In genomic region chr11:126318642-126319373, GRCh38 we compare ENCODE assay signal across 8 cellular contexts. TPM values are rescaled to one million over a fixed set of nuclear protein-coding genes. Genes with fewer than 3 reads are reported as not detected.
DNase-seq lines count a peak whose midpoint lies in the region; ATAC-seq and TF ChIP-seq lines count a peak whose summit lies in the region.

No MANE protein-coding gene starts in this region.

- TF ChIP-seq CTCF in OCI-LY7 (conservative IDR thresholded peaks at IDR 0.05; ENCODE audit: low read length) (no peak), mammary epithelial cell (conservative IDR thresholded peaks at IDR 0.05 in 1 of 2, IDR thresholded peaks at IDR 0.05 in 1 of 2; ENCODE audit: extremely low read depth in 1 of 2, insufficient read depth in 1 of 2, low read depth in 1 of 2, low read length in 2 of 2) (no peak)

- H2AFZ ChIP-seq in OCI-LY7 (ENCODE audit: low read length), result no peak overlapping the region
- peak overlapping the region; percentile 81 for H2AFZ ChIP-seq in mammary epithelial cell (ENCODE audit: low read depth, low read length)

- H3K4me3 ChIP-seq in OCI-LY7 (ENCODE audit: low read depth, low read length, poor library complexity, severe bottlenecking) (no peak overlapping the region), mammary epithelial cell (replicated peaks in 1 of 3; ENCODE audit: insufficient read depth in 1 of 3, low read depth in 2 of 3, low read length in 3 of 3) (peak overlapping the region; percentile 2 to 43 (median 26)), urinary bladder (ENCODE audit: low read depth, low read length) (no peak overlapping the region)

- intact Hi-C loops in OCI-LY7 (cut with micrococcal nuclease; ENCODE audit: unreplicated experiment) (no loop called here), mammary epithelial cell (cut with micrococcal nuclease) (loop anchor here (1.0 to 10.0 kb wide), 4 partner anchors 34 to 1026 kb away; no protein-coding TSS in a partner anchor)

- H3K4me1 ChIP-seq in OCI-LY7 (ENCODE audit: insufficient read depth, low read length, poor library complexity, severe bottlenecking) (peaks cover 11% of the 10 kb centered on the region), mammary epithelial cell (ENCODE audit: insufficient read depth, low read length) (peaks cover 32% of the 10 kb centered on the region), urinary bladder (ENCODE audit: insufficient read depth) (no peaks in the 10 kb centered on the region)

- CTCF ChIA-PET in OCI-LY7 (lab: Charles Lee; ENCODE audit: unreplicated experiment), result no interaction called here
- CTCF ChIA-PET in mammary epithelial cell (lab: Charles Lee; ENCODE audit: low non-redundant PET), result interaction anchor here (0.6 to 1.2 kb wide), 2 partner anchors 162 to 1634 kb away, joined by 4 to 7 read pairs; no protein-coding TSS in a partner anchor

- peak; percentile 18 for DNase-seq in stimulated activated CD4-positive, alpha-beta T cell treated with anti-CD3 and anti-CD28 coated beads, Interleukin-4, amount 100 ng/mL, for 24 hours
- no peak for DNase-seq in stimulated activated CD4-positive, alpha-beta T cell treated with anti-CD3 and anti-CD28 coated beads, Interleukin-2, amount 100 ng/mL, for 48 hours
- peak; percentile 22 for DNase-seq in OCI-LY7 (ENCODE audit: low spot score)
- DNase-seq in mammary epithelial cell, result peak; percentile 96
- DNase-seq in midbrain (lab: John Stamatoyannopoulos, UW), result peak; percentile 11
- DNase-seq in D341Med (ENCODE audit: low spot score), result no peak

- dilution Hi-C loops in mammary epithelial cell (cut with HindIII; ENCODE audit: low sequenced_read_pairs), result loop anchor here (5.0 kb wide), 2 partner anchors 73 to 103 kb away; no protein-coding TSS in a partner anchor

- no peaks in the 10 kb centered on the region for H4K20me1 ChIP-seq in OCI-LY7 (ENCODE audit: insufficient read depth, low read length)
- H4K20me1 ChIP-seq in mammary epithelial cell (ENCODE audit: insufficient read depth, low read length), result no peaks in the 10 kb centered on the region

- no peaks in the 10 kb centered on the region for H3K9me2 ChIP-seq in OCI-LY7 (ENCODE audit: insufficient read depth, low read length)

- no peak overlapping the region for H3K4me2 ChIP-seq in OCI-LY7 (ENCODE audit: low read length)
- peak overlapping the region; percentile 90 for H3K4me2 ChIP-seq in mammary epithelial cell (ENCODE audit: insufficient read depth, low read depth, low read length)

- H3K9me3 ChIP-seq in OCI-LY7 (ENCODE audit: low read length), result 0 out of 2 replicates have a peak, but pooled peaks cover 5% of the 10 kb centered on the region
- no peaks in the 10 kb centered on the region for H3K9me3 ChIP-seq in mammary epithelial cell (replicated peaks; ENCODE audit: insufficient read depth, low read length)

- H3K36me3 ChIP-seq in OCI-LY7 (ENCODE audit: insufficient read depth, low read length) (peaks cover 23% of the 10 kb centered on the region), mammary epithelial cell (ENCODE audit: insufficient read depth, low read length) (no peaks in the 10 kb centered on the region), urinary bladder (ENCODE audit: insufficient read depth) (no peaks in the 10 kb centered on the region)

- no peak overlapping the region for H3K27ac ChIP-seq in OCI-LY7 (ENCODE audit: low read depth, low read length, poor library complexity, severe bottlenecking)
- peak overlapping the region; percentile 80 for H3K27ac ChIP-seq in mammary epithelial cell (ENCODE audit: insufficient read depth, low read depth, low read length)
- peak overlapping the region; percentile 77 for H3K27ac ChIP-seq in urinary bladder (ENCODE audit: low read depth)

- H3K79me2 ChIP-seq in OCI-LY7 (ENCODE audit: insufficient read depth, low read depth, low read length), result no peaks in the 10 kb centered on the region
- peaks cover 11% of the 10 kb centered on the region for H3K79me2 ChIP-seq in mammary epithelial cell (ENCODE audit: insufficient read depth, low read length)

- in situ Hi-C loops in mammary epithelial cell (cut with MboI; ENCODE audit: low sequenced_read_pairs in 2 of 2), result loop anchor here (10.0 to 25.0 kb wide), 2 partner anchors 93 to 156 kb away; no protein-coding TSS in a partner anchor

- POLR2A ChIA-PET in OCI-LY7 (lab: Charles Lee), result interaction anchor here (0.8 kb wide), 1 partner anchor 12 kb away, joined by 3 read pairs; no protein-coding TSS in a partner anchor

- BruUV-seq in OCI-LY7 (replicated peaks; lab: Mats Ljungman, UMichigan) (no TSS peak), mammary epithelial cell (replicated peaks; lab: Mats Ljungman, UMichigan) (no TSS peak)

- ATAC-seq in HG02885 (IDR thresholded peaks at IDR 0.05; ENCODE audit: poor library complexity, unreplicated experiment), result peak; percentile 84

- no peaks in the 10 kb centered on the region for H3K27me3 ChIP-seq in mammary epithelial cell (ENCODE audit: insufficient read depth, low read length)

- 14% methylated on average over 7 of the region's 7 CpGs for WGBS in mammary epithelial cell (ENCODE audit: low coverage, missing lambda C conversion rate)
- WGBS in urinary bladder, result 34% methylated on average over 7 of the region's 7 CpGs

- H3K9ac ChIP-seq in mammary epithelial cell (ENCODE audit: insufficient read depth, low read length), result peak overlapping the region; percentile 74

RNA-seq across cellular contexts. Expression of gene DCPS, which starts 14.9 kb away (rescaled TPM):
- total RNA-seq in OCI-LY7 (2014; rRNA removed; shearing (Covaris generic)), result 24.2 and 30.4 TPM in 2 replicates
- total RNA-seq in OCI-LY7 (2022), result 33.9 and 36.5 TPM in 2 replicates
- 10 to 100 TPM; 16.5 to 29.0 TPM for total RNA-seq in mammary epithelial cell
- polyA plus RNA-seq in mammary epithelial cell, result 41.1 TPM
- polyA minus RNA-seq in mammary epithelial cell, result 22.1 TPM
- 6.7 TPM for total RNA-seq in urinary bladder
- polyA plus RNA-seq in urinary bladder, result 28.3 TPM

RNA-seq across cellular contexts. Expression of gene TIRAP, which starts 35.9 kb away (rescaled TPM):
- 3.4 TPM in 2 replicates for total RNA-seq in OCI-LY7 (2014; rRNA removed; shearing (Covaris generic))
- 8.6 and 9.8 TPM in 2 replicates for total RNA-seq in OCI-LY7 (2022)
- 1 to 10 TPM; 6.3 to 8.8 TPM for total RNA-seq in mammary epithelial cell
- polyA plus RNA-seq in mammary epithelial cell, result 6.0 TPM
- polyA minus RNA-seq in mammary epithelial cell, result 4.8 TPM
- total RNA-seq in urinary bladder, result 5.8 TPM
- polyA plus RNA-seq in urinary bladder, result 11.5 TPM

RNA-seq across cellular contexts. Expression of gene ST3GAL4, which starts 36.7 kb away (rescaled TPM):
- 10.0 and 14.3 TPM in 2 replicates for total RNA-seq in OCI-LY7 (2014; rRNA removed; shearing (Covaris generic))
- total RNA-seq in OCI-LY7 (2022), result 17.4 and 18.8 TPM in 2 replicates
- 10 to 100 TPM; 32.8 to 38.0 TPM for total RNA-seq in mammary epithelial cell
- 35.9 TPM for polyA plus RNA-seq in mammary epithelial cell
- 72.9 TPM for polyA minus RNA-seq in mammary epithelial cell
- 35.2 TPM for total RNA-seq in urinary bladder
- polyA plus RNA-seq in urinary bladder, result 48.5 TPM

RNA-seq across cellular contexts. Expression of gene FOXRED1, which starts 49.9 kb away (rescaled TPM):
- 30.4 and 42.5 TPM in 2 replicates for total RNA-seq in OCI-LY7 (2014; rRNA removed; shearing (Covaris generic))
- total RNA-seq in OCI-LY7 (2022) (62.4 and 65.7 TPM in 2 replicates), mammary epithelial cell (10 to 100 TPM in 1 of 2 donors, 1 to 10 TPM in 1; 8.0 to 30.8 TPM), urinary bladder (11.4 TPM)
- polyA plus RNA-seq in mammary epithelial cell (19.0 TPM), urinary bladder (20.4 TPM)
- 13.6 TPM for polyA minus RNA-seq in mammary epithelial cell

RNA-seq across cellular contexts. Expression of gene SRPRA, which starts 50.1 kb away (rescaled TPM):
- 56.5 and 62.9 TPM in 2 replicates for total RNA-seq in OCI-LY7 (2014; rRNA removed; shearing (Covaris generic))
- total RNA-seq in OCI-LY7 (2022) (95.2 and 100 TPM in 2 replicates), mammary epithelial cell (100 to 1,000 TPM in 1 of 2 donors, 10 to 100 TPM in 1; 79.9 to 108 TPM), urinary bladder (35.1 TPM)
- polyA plus RNA-seq in mammary epithelial cell (94.0 TPM), urinary bladder (92.8 TPM)
- polyA minus RNA-seq in mammary epithelial cell, result 214 TPM

Comparison
In these comparisons a context has a peak if more than half of its experiments do, and no peak if none do; other contexts are left out.
1. DNase-seq: peak in stimulated activated CD4-positive, alpha-beta T cell treated with anti-CD3 and anti-CD28 coated beads, Interleukin-4, amount 100 ng/mL, for 24 hours (single experiment), OCI-LY7 (single experiment), mammary epithelial cell (single experiment) and midbrain (single experiment); none in stimulated activated CD4-positive, alpha-beta T cell treated with anti-CD3 and anti-CD28 coated beads, Interleukin-2, amount 100 ng/mL, for 48 hours (0 of 2) and D341Med (single experiment).
2. H3K4me3 ChIP-seq: peak in mammary epithelial cell (3 of 3); none in OCI-LY7 (single experiment) and urinary bladder (single experiment).